In genomic region chr2:15649556-15650255, GRCh38 we compare ENCODE assay signal across 34 cellular contexts.
"Had no signal": no experiment of that assay in that cellular context is flagged by ENCODE, and none has a peak within 500 bp of the region (broad histone marks: within the 10 kb centered on the region; RNA-seq: fewer than 3 reads in every experiment).

No MANE protein-coding gene starts in this region.

- H3K9me3 Mint-ChIP-seq: activated CD4-positive, alpha-beta memory T cell treated with anti-CD3 and anti-CD28 coated beads for 36 hours; activated CD4-positive, alpha-beta T cell treated with anti-CD3 and anti-CD28 coated beads, Interleukin-2, amount 10 ng/mL, durations not matched to agents 24 days and 14 days; activated naive CD4-positive, alpha-beta T cell treated with anti-CD3 and anti-CD28 coated beads, Interleukin-2, amount 10 ng/mL, durations not matched to agents 7 days and 5 days; activated naive CD8-positive, alpha-beta T cell treated with anti-CD3 and anti-CD28 coated beads, Interleukin-2, amount 10 ng/mL, durations not matched to agents 7 days and 5 days; activated T-helper 1 cell treated with anti-CD3 and anti-CD28 coated beads, Interleukin-12 subunit alpha, Interleukin-12 subunit beta, Interleukin-2, Interleukin-4 antibody, amounts not matched to agents 30 ng/mL and 10 ng/mL and 1 ng/mL, durations not matched to agents 14 hours and 24 hours and 36 hours; effector memory CD8-positive, alpha-beta T cell; natural killer cell treated with Interleukin-12 subunit alpha and Interleukin-12 subunit beta and Interleukin-15 and Interleukin-18, amount 100 ng/mL, for 72 hours; stimulated activated memory B cell treated with anti-CD40 and anti-IgM and Interleukin-4, amounts not matched to agents 10 μg/mL and 1 μg/mL and 100 μg/mL, for 72 hours; stimulated activated naive CD8-positive, alpha-beta T cell treated with anti-CD3 and anti-CD28 coated beads, Interleukin-15, amount 100 ng/mL, for 72 hours had no signal

- H3K27me3 Mint-ChIP-seq: activated CD4-positive, alpha-beta memory T cell treated with anti-CD3 and anti-CD28 coated beads for 36 hours; activated CD4-positive, alpha-beta T cell treated with anti-CD3 and anti-CD28 coated beads, Interleukin-2, amount 10 ng/mL, durations not matched to agents 24 days and 14 days; brain; stimulated activated memory B cell treated with anti-CD40 and anti-IgM and Interleukin-4, amounts not matched to agents 10 μg/mL and 1 μg/mL and 100 μg/mL, for 72 hours; stimulated activated naive CD8-positive, alpha-beta T cell treated with anti-CD3 and anti-CD28 coated beads, Interleukin-15, amount 100 ng/mL, for 72 hours had no signal

- H3K4me3 Mint-ChIP-seq: activated CD4-positive, alpha-beta memory T cell treated with anti-CD3 and anti-CD28 coated beads for 36 hours; activated CD4-positive, alpha-beta T cell treated with anti-CD3 and anti-CD28 coated beads, Interleukin-2, amount 10 ng/mL, durations not matched to agents 24 days and 14 days; activated naive CD4-positive, alpha-beta T cell treated with anti-CD3 and anti-CD28 coated beads, Interleukin-2, amount 10 ng/mL, durations not matched to agents 7 days and 5 days; activated naive CD8-positive, alpha-beta T cell treated with anti-CD3 and anti-CD28 coated beads, Interleukin-2, amount 10 ng/mL, durations not matched to agents 7 days and 5 days; activated T-helper 1 cell treated with anti-CD3 and anti-CD28 coated beads, Interleukin-12 subunit alpha, Interleukin-12 subunit beta, Interleukin-2, Interleukin-4 antibody, amounts not matched to agents 30 ng/mL and 10 ng/mL and 1 ng/mL, durations not matched to agents 14 hours and 24 hours and 36 hours; brain; effector memory CD8-positive, alpha-beta T cell; natural killer cell treated with Interleukin-12 subunit alpha and Interleukin-12 subunit beta and Interleukin-15 and Interleukin-18, amount 100 ng/mL, for 72 hours; stimulated activated memory B cell treated with anti-CD40 and anti-IgM and Interleukin-4, amounts not matched to agents 10 μg/mL and 1 μg/mL and 100 μg/mL, for 72 hours; stimulated activated naive CD8-positive, alpha-beta T cell treated with anti-CD3 and anti-CD28 coated beads, Interleukin-15, amount 100 ng/mL, for 72 hours; T-helper 17 cell had no signal

- H3K9me3 ChIP-seq: ascending aorta, colonic mucosa, heart right ventricle, mucosa of descending colon, neutrophil, prostate gland, upper lobe of left lung had no signal

- H3K4me1 Mint-ChIP-seq: activated CD4-positive, alpha-beta T cell treated with anti-CD3 and anti-CD28 coated beads, Interleukin-2, amount 10 ng/mL, durations not matched to agents 24 days and 14 days; activated naive CD4-positive, alpha-beta T cell treated with anti-CD3 and anti-CD28 coated beads, Interleukin-2, amount 10 ng/mL, durations not matched to agents 7 days and 5 days; brain; stimulated activated memory B cell treated with anti-CD40 and anti-IgM and Interleukin-4, amounts not matched to agents 10 μg/mL and 1 μg/mL and 100 μg/mL, for 72 hours; stimulated activated naive CD8-positive, alpha-beta T cell treated with anti-CD3 and anti-CD28 coated beads, Interleukin-15, amount 100 ng/mL, for 72 hours had no signal

- H3K36me3 ChIP-seq: ascending aorta, cardiac muscle cell, colonic mucosa, heart right ventricle, neutrophil, prostate gland, upper lobe of left lung had no signal

- H3K4me2 ChIP-seq: smooth muscle cell had no signal

- H3K36me3 Mint-ChIP-seq: activated CD4-positive, alpha-beta memory T cell treated with anti-CD3 and anti-CD28 coated beads for 36 hours; activated naive CD4-positive, alpha-beta T cell treated with anti-CD3 and anti-CD28 coated beads, Interleukin-2, amount 10 ng/mL, durations not matched to agents 7 days and 5 days; activated naive CD8-positive, alpha-beta T cell treated with anti-CD3 and anti-CD28 coated beads, Interleukin-2, amount 10 ng/mL, durations not matched to agents 7 days and 5 days; brain; natural killer cell treated with Interleukin-12 subunit alpha and Interleukin-12 subunit beta and Interleukin-15 and Interleukin-18, amount 100 ng/mL, for 72 hours; stimulated activated memory B cell treated with anti-CD40 and anti-IgM and Interleukin-4, amounts not matched to agents 10 μg/mL and 1 μg/mL and 100 μg/mL, for 72 hours had no signal

- H3K4me3 ChIP-seq: ascending aorta, cardiac muscle cell, colonic mucosa, heart right ventricle, mucosa of descending colon, prostate gland, smooth muscle cell, upper lobe of left lung had no signal

- H3K27ac ChIP-seq: ascending aorta, cardiac muscle cell, colonic mucosa, foreskin keratinocyte, heart right ventricle, neutrophil, prostate gland, upper lobe of left lung had no signal

- H3K27ac Mint-ChIP-seq: activated CD4-positive, alpha-beta memory T cell treated with anti-CD3 and anti-CD28 coated beads for 36 hours; activated CD4-positive, alpha-beta T cell treated with anti-CD3 and anti-CD28 coated beads, Interleukin-2, amount 10 ng/mL, durations not matched to agents 24 days and 14 days; activated naive CD4-positive, alpha-beta T cell treated with anti-CD3 and anti-CD28 coated beads, Interleukin-2, amount 10 ng/mL, durations not matched to agents 7 days and 5 days; activated naive CD8-positive, alpha-beta T cell treated with anti-CD3 and anti-CD28 coated beads, Interleukin-2, amount 10 ng/mL, durations not matched to agents 7 days and 5 days; activated T-helper 1 cell treated with anti-CD3 and anti-CD28 coated beads, Interleukin-12 subunit alpha, Interleukin-12 subunit beta, Interleukin-2, Interleukin-4 antibody, amounts not matched to agents 30 ng/mL and 10 ng/mL and 1 ng/mL, durations not matched to agents 14 hours and 24 hours and 36 hours; brain; effector memory CD8-positive, alpha-beta T cell; natural killer cell treated with Interleukin-12 subunit alpha and Interleukin-12 subunit beta and Interleukin-15 and Interleukin-18, amount 100 ng/mL, for 72 hours; stimulated activated memory B cell treated with anti-CD40 and anti-IgM and Interleukin-4, amounts not matched to agents 10 μg/mL and 1 μg/mL and 100 μg/mL, for 72 hours; T-helper 17 cell had no signal

- H3K27me3 ChIP-seq: ascending aorta, cardiac muscle cell, colonic mucosa, heart right ventricle, neutrophil, upper lobe of left lung had no signal

- ATAC-seq: effector memory CD8-positive, alpha-beta T cell; esophagus mucosa; foreskin keratinocyte; left ventricle myocardium superior; mucosa of descending colon; stimulated activated memory B cell treated with anti-CD40 and anti-IgM and Interleukin-4, amounts not matched to agents 10 μg/mL and 1 μg/mL and 100 μg/mL, for 72 hours; stimulated activated naive CD8-positive, alpha-beta T cell treated with anti-CD3 and anti-CD28 coated beads, Interleukin-15, amount 100 ng/mL, for 72 hours; T-helper 17 cell had no signal

- H3K4me1 ChIP-seq: ascending aorta, colonic mucosa, foreskin keratinocyte, prostate gland, upper lobe of left lung had no signal

- DNase-seq: activated CD4-positive, alpha-beta memory T cell treated with anti-CD3 and anti-CD28 coated beads for 36 hours; activated CD4-positive, alpha-beta T cell treated with anti-CD3 and anti-CD28 coated beads, Interleukin-2, amount 10 ng/mL, durations not matched to agents 24 days and 14 days; activated CD4-positive, CD25-positive, alpha-beta regulatory T cell treated with anti-CD3 and anti-CD28 coated beads, Interleukin-2, amount 50 U/mL, for 72 hours; activated CD8-positive, alpha-beta memory T cell treated with anti-CD3 and anti-CD28 coated beads, Interleukin-2, amount 50 U/mL, for 4 hours; activated effector memory CD4-positive, alpha-beta T cell treated with anti-CD3 and anti-CD28 coated beads, Interleukin-2, amount 50 U/mL, for 16 hours; activated naive CD4-positive, alpha-beta T cell treated with anti-CD3 and anti-CD28 coated beads, Interleukin-2, amount 10 ng/mL, durations not matched to agents 7 days and 5 days; activated naive CD8-positive, alpha-beta T cell treated with anti-CD3 and anti-CD28 coated beads, Interleukin-2, amount 10 ng/mL, durations not matched to agents 7 days and 5 days; activated T-cell treated with anti-CD3 and anti-CD28 coated beads, Interleukin-2, amount 50 U/mL, for 1 hour; cerebellar nuclear complex; colonic mucosa; effector memory CD8-positive, alpha-beta T cell; foreskin keratinocyte; heart right ventricle; left ventricle myocardium superior; mucosa of descending colon; retina; stimulated activated CD4-positive, alpha-beta T cell treated with anti-CD3 and anti-CD28 coated beads, Interleukin-1b, Interleukin-23, amount 100 ng/mL, for 48 hours; stimulated activated CD4-positive, alpha-beta T cell treated with anti-CD3 and anti-CD28 coated beads, Interleukin-4, amount 100 ng/mL, for 4 hours; stimulated activated CD8-positive, alpha-beta memory T cell treated with anti-CD3 and anti-CD28 coated beads, Interleukin-4, amount 100 ng/mL, for 48 hours; stimulated activated naive CD8-positive, alpha-beta T cell treated with anti-CD3 and anti-CD28 coated beads, Interleukin-15, amount 100 ng/mL, for 72 hours; substantia nigra; T-helper 17 cell; T1000; upper lobe of left lung had no signal
